In genomic region chr3:17741621-17742091, GRCh38 we compare ENCODE assay signal across 8 cellular contexts. TPM values are rescaled to one million over a fixed set of nuclear protein-coding genes. Genes with fewer than 3 reads are reported as not detected.
DNase-seq lines count a peak whose midpoint lies in the region; ATAC-seq and TF ChIP-seq lines count a peak whose summit lies in the region.

No MANE protein-coding gene starts in this region.

- peaks cover 21% of the 10 kb centered on the region for H3K4me1 Mint-ChIP-seq in MCF 10A (ENCODE audit: insufficient read depth, unreplicated experiment)
- H3K4me1 Mint-ChIP-seq in mesothelial cell of epicardium, result peaks cover 43% of the 10 kb centered on the region

- TF ChIP-seq POLR2A in NB4 (IDR thresholded peaks at IDR 0.05; ENCODE audit: extremely low read depth, insufficient read length), result no peak

- peak overlapping the region; percentile 90 for H3K27ac Mint-ChIP-seq in MCF 10A (ENCODE audit: low read depth, unreplicated experiment)
- peak overlapping the region; percentile 98 for H3K27ac Mint-ChIP-seq in mesothelial cell of epicardium

- no peaks in the 10 kb centered on the region for H3K9me3 Mint-ChIP-seq in MCF 10A (ENCODE audit: unreplicated experiment)
- H3K9me3 Mint-ChIP-seq in mesothelial cell of epicardium, result no peaks in the 10 kb centered on the region

- H3K36me3 Mint-ChIP-seq in MCF 10A (ENCODE audit: insufficient read depth, unreplicated experiment) (peaks cover 8% of the 10 kb centered on the region), mesothelial cell of epicardium (no peaks in the 10 kb centered on the region)

- no peaks in the 10 kb centered on the region for H3K27me3 Mint-ChIP-seq in MCF 10A (ENCODE audit: insufficient read depth, unreplicated experiment)
- no peaks in the 10 kb centered on the region for H3K27me3 Mint-ChIP-seq in mesothelial cell of epicardium (ENCODE audit: low read depth)

- intact Hi-C loops in MCF 10A (cut with micrococcal nuclease), result loop anchor here (2.0 to 5.0 kb wide), 2 partner anchors 91 to 97 kb away; no protein-coding TSS in a partner anchor

- POLR2A ChIA-PET in MCF 10A (lab: Yijun Ruan, JAX), result interaction anchor here (0.8 to 3.4 kb wide), 15 partner anchors 8 to 263 kb away, joined by 3 to 26 read pairs (median 6); no protein-coding TSS in a partner anchor

- no peak for DNase-seq in NB4 (ENCODE audit: low read depth)
- no peak for DNase-seq in MCF 10A (ENCODE audit: unreplicated experiment)
- no peak for DNase-seq in mesothelial cell of epicardium (ENCODE audit: low spot score in 2 of 2, unreplicated experiment in 2 of 2)
- DNase-seq in stimulated activated CD4-positive, alpha-beta T cell treated with anti-CD3 and anti-CD28 coated beads, Interleukin-15, amount 100 ng/mL, for 24 hours, result no peak
- DNase-seq in NCI-H1048 (lab: John Stamatoyannopoulos, UW), result no peak

- CTCF ChIA-PET in MCF 10A (lab: Yijun Ruan, JAX), result interaction anchor here (0.6 to 1.1 kb wide), 2 partner anchors 99 to 106 kb away, joined by 4 to 5 read pairs; no protein-coding TSS in a partner anchor

- H3K4me3 ChIP-seq in GM12875 (ENCODE audit: low read depth, low read length) (peak overlapping the region; percentile 62), NB4 (ENCODE audit: low read depth, low read length) (peak overlapping the region; percentile 85)

- no TSS peak for BruUV-seq in MCF 10A (replicated peaks; lab: Mats Ljungman, UMichigan)

- peak overlapping the region; percentile 93 for H3K4me3 Mint-ChIP-seq in MCF 10A (ENCODE audit: unreplicated experiment)
- peak overlapping the region; percentile 86 for H3K4me3 Mint-ChIP-seq in mesothelial cell of epicardium

- no peak for ATAC-seq in HG02885 (IDR thresholded peaks at IDR 0.05; ENCODE audit: poor library complexity, unreplicated experiment)
- ATAC-seq in GM21529 (IDR thresholded peaks at IDR 0.05; ENCODE audit: unreplicated experiment), result no peak

- TF ChIP-seq CTCF in GM12875 (IDR thresholded peaks at IDR 0.05; ENCODE audit: borderline replicate concordance, insufficient read depth, low read depth, low read length), result no peak
- TF ChIP-seq CTCF in NB4 (IDR thresholded peaks at IDR 0.05; ENCODE audit: low read depth, low read length), result no peak
- TF ChIP-seq CTCF in MCF 10A (IDR thresholded peaks at IDR 0.05; ENCODE audit: unreplicated experiment), result no peak
- TF ChIP-seq CTCF in mesothelial cell of epicardium (IDR thresholded peaks at IDR 0.05; ENCODE audit: unreplicated experiment), result no peak

RNA-seq across cellular contexts. Expression of gene TBC1D5, which starts 0.8 kb away (rescaled TPM):
- total RNA-seq in MCF 10A (2022) (43.3 and 51.0 TPM in 2 replicates), mesothelial cell of epicardium (74.9 to 75.3 TPM (median 75.0 TPM) in 3 replicates)
